Comparison of ENCODE assay signal across 8 cellular contexts in genomic region chr2:120736202-120736954, GRCh38. TPM values are rescaled to one million over a fixed set of nuclear protein-coding genes. Genes with fewer than 3 reads are reported as not detected.
DNase-seq lines count a peak whose midpoint lies in the region; ATAC-seq and TF ChIP-seq lines count a peak whose summit lies in the region.

No MANE protein-coding gene starts in this region.

- intact Hi-C loops in breast epithelium (cut with DNase I; ENCODE audit: low total_unique reads) (no loop called here), uterus (cut with DNase I; ENCODE audit: low total_unique reads) (no loop called here)

- H3K36me3 ChIP-seq in breast epithelium (no peaks in the 10 kb centered on the region), uterus (no peaks in the 10 kb centered on the region)

- no peak for TF ChIP-seq CTCF in breast epithelium (IDR thresholded peaks at IDR 0.05)
- TF ChIP-seq CTCF in uterus (IDR thresholded peaks at IDR 0.05): no peak

- H3K9me3 Mint-ChIP-seq in activated T-cell treated with anti-CD3 and anti-CD28 coated beads, Interleukin-2, amount 50 U/mL, for 4 hours: no peaks in the 10 kb centered on the region
- H3K9me3 Mint-ChIP-seq in memory B cell: no peaks in the 10 kb centered on the region

- no peak for TF ChIP-seq POLR2A in breast epithelium (IDR thresholded peaks at IDR 0.05)
- TF ChIP-seq POLR2A in uterus (IDR thresholded peaks at IDR 0.05): no peak

- H3K4me3 Mint-ChIP-seq in activated T-cell treated with anti-CD3 and anti-CD28 coated beads, Interleukin-2, amount 50 U/mL, for 4 hours: no peak overlapping the region
- H3K4me3 Mint-ChIP-seq in memory B cell: peak overlapping the region; percentile 62

- H3K4me3 ChIP-seq in breast epithelium: peak overlapping the region; percentile 50 to 78 (median 59)
- H3K4me3 ChIP-seq in uterus: peak overlapping the region; percentile 44 to 66

- peaks cover 0 to 28% of the 10 kb centered on the region in 2 donors for H3K27me3 ChIP-seq in breast epithelium
- H3K27me3 ChIP-seq in uterus: no peaks in the 10 kb centered on the region

- ATAC-seq in activated T-cell treated with anti-CD3 and anti-CD28 coated beads, Interleukin-2, amount 50 U/mL, for 4 hours: peak; percentile 16 to 39
- ATAC-seq in memory B cell (ENCODE audit: low read depth): no peak
- ATAC-seq in GM18517 (IDR thresholded peaks at IDR 0.05; ENCODE audit: unreplicated experiment): no peak
- no peak for ATAC-seq in GM21723 (IDR thresholded peaks at IDR 0.05; ENCODE audit: unreplicated experiment)

- H3K4me1 Mint-ChIP-seq in activated T-cell treated with anti-CD3 and anti-CD28 coated beads, Interleukin-2, amount 50 U/mL, for 4 hours (ENCODE audit: low read depth): no peaks in the 10 kb centered on the region
- peaks cover 8% of the 10 kb centered on the region for H3K4me1 Mint-ChIP-seq in memory B cell

- DNase-seq in activated T-cell treated with anti-CD3 and anti-CD28 coated beads, Interleukin-2, amount 50 U/mL, for 4 hours: no peak
- no peak for DNase-seq in activated T-cell treated with anti-CD3 and anti-CD28 coated beads for 4 hours
- no peak for DNase-seq in breast epithelium (ENCODE audit: low spot score in 2 of 2)
- no peak for DNase-seq in memory B cell (ENCODE audit: low spot score in 2 of 2)
- DNase-seq in uterus: peak; percentile 61 to 63
- DNase-seq in effector CD4-positive, alpha-beta T cell: no peak

- H3K27me3 Mint-ChIP-seq in activated T-cell treated with anti-CD3 and anti-CD28 coated beads, Interleukin-2, amount 50 U/mL, for 4 hours (ENCODE audit: low read depth): peaks cover 82% of the 10 kb centered on the region
- peaks cover 27% of the 10 kb centered on the region for H3K27me3 Mint-ChIP-seq in memory B cell

- no peak overlapping the region for H3K27ac Mint-ChIP-seq in memory B cell

- H3K9me3 ChIP-seq in breast epithelium (no peaks in the 10 kb centered on the region), uterus (no peaks in the 10 kb centered on the region)

- peaks cover 0 to 5% of the 10 kb centered on the region in 2 donors for H3K4me1 ChIP-seq in breast epithelium
- peaks cover 0 to 4% of the 10 kb centered on the region in 2 donors for H3K4me1 ChIP-seq in uterus

- no peaks in the 10 kb centered on the region for H3K36me3 Mint-ChIP-seq in activated T-cell treated with anti-CD3 and anti-CD28 coated beads, Interleukin-2, amount 50 U/mL, for 4 hours (ENCODE audit: insufficient read depth)
- no peaks in the 10 kb centered on the region for H3K36me3 Mint-ChIP-seq in memory B cell

- peak overlapping the region; percentile 60 to 89 for H3K27ac ChIP-seq in breast epithelium
- peak overlapping the region; percentile 83 for H3K27ac ChIP-seq in uterus

RNA-seq across cellular contexts. Expression of gene GLI2, which starts 0.7 kb away (rescaled TPM):
- under 1 TPM in 2 of 3 donors, not detected in 1; 0.28 to 0.30 TPM for total RNA-seq in activated T-cell treated with anti-CD3 and anti-CD28 coated beads, Interleukin-2, amount 50 U/mL, for 4 hours
- total RNA-seq in breast epithelium (1 to 10 TPM in 2 of 3 donors, under 1 TPM in 1; 0.96 to 3.6 (median 1.0) TPM), uterus (10 to 100 TPM in 2 of 4 donors, 1 to 10 TPM in 2; 2.9 to 23.6 (median 12.9) TPM)

Comparison
In these comparisons a context has a peak if more than half of its experiments do, and no peak if none do; other contexts are left out.
1. ATAC-seq: peak in activated T-cell treated with anti-CD3 and anti-CD28 coated beads, Interleukin-2, amount 50 U/mL, for 4 hours (2 of 2); none in memory B cell (single experiment), GM18517 (single experiment) and GM21723 (single experiment).
2. DNase-seq: peak in uterus (2 of 2); none in activated T-cell treated with anti-CD3 and anti-CD28 coated beads, Interleukin-2, amount 50 U/mL, for 4 hours (single experiment), activated T-cell treated with anti-CD3 and anti-CD28 coated beads for 4 hours (single experiment), breast epithelium (0 of 2), memory B cell (0 of 2) and effector CD4-positive, alpha-beta T cell (single experiment).